Comparison of ENCODE assay signal across 24 cellular contexts in the genomic region with DNA sequence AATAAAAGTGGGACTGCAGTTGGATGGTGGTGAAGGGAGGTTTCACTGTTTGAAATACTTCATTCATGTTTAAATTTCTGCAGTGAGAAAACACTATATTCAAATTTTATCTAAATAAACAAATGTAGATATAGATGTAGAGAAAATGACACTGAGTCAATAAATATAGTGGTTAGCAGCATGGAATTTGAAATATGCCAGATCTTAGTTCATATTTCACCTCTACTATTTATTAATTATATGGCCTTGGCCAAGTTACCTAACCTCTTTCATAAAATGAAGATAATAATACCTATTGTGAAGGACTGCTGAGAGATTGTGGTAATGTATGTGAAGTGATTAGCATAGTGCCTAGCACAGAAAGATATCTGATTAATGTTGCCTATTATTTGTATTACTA.
"Had no signal": no experiment of that assay in that cellular context is flagged by ENCODE, and none has a peak within 500 bp of the region (broad histone marks: within the 10 kb centered on the region; RNA-seq: fewer than 3 reads in every experiment).

No MANE protein-coding gene starts in this region.

- H3K4me3 ChIP-seq: pancreas, psoas muscle, sigmoid colon, thyroid gland had no signal

- H3K4me1 ChIP-seq: psoas muscle, sigmoid colon, thyroid gland had no signal

- H3K36me3 ChIP-seq: pancreas, sigmoid colon, thyroid gland had no signal

- H3K27ac ChIP-seq: psoas muscle, sigmoid colon, thyroid gland had no signal

- H3K27me3 ChIP-seq: sigmoid colon, thyroid gland had no signal

- ATAC-seq: activated CD8-positive, alpha-beta T cell treated with anti-CD3 and anti-CD28 coated beads for 36 hours; activated naive CD8-positive, alpha-beta T cell treated with anti-CD3 and anti-CD28 coated beads, Interleukin-2, amount 50 U/mL, for 24 hours; activated T-cell treated with anti-CD3 and anti-CD28 coated beads, Interleukin-2, amount 50 U/mL, for 4 hours; activated T-helper 17 cell treated with anti-CD3 and anti-CD28 coated beads, Interleukin-2, amount 50 U/mL, for 72 hours; naive thymus-derived CD8-positive, alpha-beta T cell; psoas muscle; stimulated activated memory B cell treated with anti-CD40 and anti-IgM and Interleukin-4, amounts not matched to agents 10 μg/mL and 1 μg/mL and 100 μg/mL, for 72 hours; stimulated activated naive CD8-positive, alpha-beta T cell treated with anti-CD3 and anti-CD28 coated beads, Interleukin-15, amount 100 ng/mL, for 72 hours; WTC11 had no signal

- H3K9me3 ChIP-seq: pancreas, psoas muscle, sigmoid colon, thyroid gland had no signal

- DNase-seq: activated CD4-positive, alpha-beta T cell treated with anti-CD3 and anti-CD28 coated beads, Interleukin-2, amount 50 U/mL, for 1 hour; activated CD8-positive, alpha-beta T cell treated with anti-CD3 and anti-CD28 coated beads for 36 hours; activated gamma-delta T cell treated with Interleukin-2 at 50 U/mL for 16 hours; activated naive CD8-positive, alpha-beta T cell treated with anti-CD3 and anti-CD28 coated beads, Interleukin-2, amount 50 U/mL, for 24 hours; activated T-cell treated with anti-CD3 and anti-CD28 coated beads, Interleukin-2, amount 50 U/mL, for 4 hours; amygdala; effector memory CD4-positive, alpha-beta T cell; erythroblast; left cardiac atrium; naive thymus-derived CD8-positive, alpha-beta T cell; nucleus accumbens; psoas muscle; sigmoid colon; stimulated activated CD4-positive, alpha-beta T cell treated with anti-CD3 and anti-CD28 coated beads, Interleukin-1b, Interleukin-23, amount 100 ng/mL, for 48 hours; stimulated activated CD4-positive, alpha-beta T cell treated with anti-CD3 and anti-CD28 coated beads, Interleukin-4, amount 100 ng/mL, for 4 hours; stimulated activated CD8-positive, alpha-beta memory T cell treated with anti-CD3 and anti-CD28 coated beads, Interleukin-4, amount 100 ng/mL, for 48 hours; stimulated activated naive CD8-positive, alpha-beta T cell treated with anti-CD3 and anti-CD28 coated beads, Interleukin-15, amount 100 ng/mL, for 72 hours; substantia nigra; T-helper 2 cell; thyroid gland had no signal
